Comparison of ENCODE assay signal across 1 cellular context in genomic region chr6:43916924-43917877, GRCh38.
TF ChIP-seq lines count a peak whose summit lies in the region.

No MANE protein-coding gene starts in this region.

TF ChIP-seq in HepG2, 621 proteins besides CTCF, POLR2A, EP300 and RAD21 (continued from another document and continues in another):
- TF ChIP-seq ZBED4 (CRISPR knock-in tag; IDR thresholded peaks at IDR 0.05; ENCODE audit: borderline replicate concordance) (peak; percentile 77; the same call in 1 of the 2 replicates), PRDM4 (CRISPR knock-in tag; IDR thresholded peaks at IDR 0.05; ENCODE audit: borderline replicate concordance) (no peak; the same call in 1 of the 2 replicates), MTERF4 (CRISPR knock-in tag; IDR thresholded peaks at IDR 0.05) (peak; percentile 85; the same call in 1 of the 2 replicates), GATA4 (IDR thresholded peaks at IDR 0.05; ENCODE audit: borderline replicate concordance, low read depth) (peak; percentile 75; the same call in 1 of the 2 replicates), ZNF660 (CRISPR knock-in tag; IDR thresholded peaks at IDR 0.05; ENCODE audit: borderline replicate concordance, low read depth) (no peak), ZNF773 (CRISPR knock-in tag; IDR thresholded peaks at IDR 0.05; ENCODE audit: borderline replicate concordance) (0 out of 2 replicates have a peak, but pooled peaks have one; percentile 51), TRIM24 (CRISPR knock-in tag; IDR thresholded peaks at IDR 0.05) (peak; percentile 70; the same call in 1 of the 2 replicates), NFE2L2 (IDR thresholded peaks at IDR 0.05; ENCODE audit: low read length) (no peak), KDM2A (CRISPR knock-in tag; IDR thresholded peaks at IDR 0.05; ENCODE audit: borderline replicate concordance, low read depth) (no peak; the same call in 1 of the 2 replicates), MAFK (conservative IDR thresholded peaks at IDR 0.05 in 1 of 2, IDR thresholded peaks at IDR 0.05 in 1 of 2; ENCODE audit: low read length in 2 of 2) (no peak), ZNF138 (CRISPR knock-in tag; IDR thresholded peaks at IDR 0.05; ENCODE audit: low read depth) (no peak), ZNF12 (CRISPR knock-in tag; IDR thresholded peaks at IDR 0.05) (peak; percentile 83), ZNF577 (CRISPR knock-in tag; IDR thresholded peaks at IDR 0.05; ENCODE audit: borderline replicate concordance, low read depth) (no peak), PAWR (CRISPR knock-in tag; IDR thresholded peaks at IDR 0.05; ENCODE audit: borderline replicate concordance) (no peak), MIXL1 (CRISPR knock-in tag; IDR thresholded peaks at IDR 0.05) (peak; percentile 86), ZNF639 (CRISPR knock-in tag; conservative IDR thresholded peaks at IDR 0.05) (no peak), STAG1 (CRISPR knock-in tag; IDR thresholded peaks at IDR 0.05) (peak; percentile 28; the same call in 1 of the 2 replicates), ELF3 (CRISPR knock-in tag; IDR thresholded peaks at IDR 0.05) (peak; percentile 83), HMG20B (CRISPR knock-in tag; conservative IDR thresholded peaks at IDR 0.05) (peak; percentile 61; the same call in 1 of the 2 replicates), NKX3-1 (CRISPR knock-in tag; IDR thresholded peaks at IDR 0.05) (0 out of 2 replicates have a peak, but pooled peaks have one; percentile 14), POLR2AphosphoS5 (IDR thresholded peaks at IDR 0.05; ENCODE audit: low read depth, low read length) (no peak; the same call in 1 of the 2 replicates), TBL1XR1 (IDR thresholded peaks at IDR 0.05; ENCODE audit: borderline replicate concordance, low read length, partially characterized antibody) (peak; percentile 83), ZMYM3 (CRISPR knock-in tag; IDR thresholded peaks at IDR 0.05) (peak; percentile 97), ZFP36L2 (CRISPR knock-in tag; IDR thresholded peaks at IDR 0.05) (no peak), ZNF766 (CRISPR knock-in tag; IDR thresholded peaks at IDR 0.05; ENCODE audit: borderline replicate concordance) (peak; percentile 68; the same call in 1 of the 2 replicates), CC2D1A (CRISPR knock-in tag; IDR thresholded peaks at IDR 0.05) (0 out of 2 replicates have a peak, but pooled peaks have one; percentile 46), ZNF3 (CRISPR knock-in tag; IDR thresholded peaks at IDR 0.05) (0 out of 2 replicates have a peak, but pooled peaks have one; percentile 25), ZKSCAN8 (CRISPR knock-in tag; IDR thresholded peaks at IDR 0.05; ENCODE audit: borderline replicate concordance) (peak; percentile 56; the same call in 1 of the 2 replicates), ZNF761 (CRISPR knock-in tag; conservative IDR thresholded peaks at IDR 0.05) (no peak), CCDC6 (CRISPR knock-in tag; IDR thresholded peaks at IDR 0.05) (peak; percentile 77), FOXA3 (CRISPR knock-in tag; IDR thresholded peaks at IDR 0.05) (peak; percentile 72), FOXP1 (IDR thresholded peaks at IDR 0.05) (no peak; the same call in 1 of the 2 replicates), FOXP1 (CRISPR knock-in tag; IDR thresholded peaks at IDR 0.05) (peak; percentile 73), STAT6 (CRISPR knock-in tag; IDR thresholded peaks at IDR 0.05; ENCODE audit: borderline replicate concordance) (peak; percentile 93; the same call in 1 of the 2 replicates), AHDC1 (CRISPR knock-in tag; IDR thresholded peaks at IDR 0.05; ENCODE audit: borderline replicate concordance) (peak; percentile 93; the same call in 1 of the 2 replicates), ZBTB2 (CRISPR knock-in tag; IDR thresholded peaks at IDR 0.05; ENCODE audit: low read depth) (0 out of 2 replicates have a peak, but pooled peaks have one; percentile 55), TRIM22 (IDR thresholded peaks at IDR 0.05) (no peak)
